Comparison of ENCODE assay signal across 1 cellular context in genomic region chr13:49645451-49645850, GRCh38.
TF ChIP-seq lines count a peak whose summit lies in the region.

No MANE protein-coding gene starts in this region.

TF ChIP-seq in HepG2, 621 proteins besides CTCF, POLR2A, EP300 and RAD21 (continues in another document):
- TF ChIP-seq ATF1 (CRISPR knock-in tag; IDR thresholded peaks at IDR 0.05) (no peak), NFYC (CRISPR knock-in tag; IDR thresholded peaks at IDR 0.05) (no peak), SRF (IDR thresholded peaks at IDR 0.05; ENCODE audit: low read depth, low read length) (no peak), ZNF724P (CRISPR knock-in tag; IDR thresholded peaks at IDR 0.05; ENCODE audit: borderline replicate concordance) (no peak), IRX3 (CRISPR knock-in tag; IDR thresholded peaks at IDR 0.05; ENCODE audit: borderline replicate concordance, low read depth) (no peak), TEAD2 (CRISPR knock-in tag; IDR thresholded peaks at IDR 0.05) (no peak), KLF13 (CRISPR knock-in tag; IDR thresholded peaks at IDR 0.05) (no peak), AKAP8 (CRISPR knock-in tag; IDR thresholded peaks at IDR 0.05) (no peak), JUN (CRISPR knock-in tag; IDR thresholded peaks at IDR 0.05) (no peak), ZNF703 (CRISPR knock-in tag; IDR thresholded peaks at IDR 0.05; ENCODE audit: borderline replicate concordance) (no peak), DDIT3 (CRISPR knock-in tag; IDR thresholded peaks at IDR 0.05) (no peak), FOXJ3 (CRISPR knock-in tag; IDR thresholded peaks at IDR 0.05; ENCODE audit: borderline replicate concordance) (no peak), ZBTB21 (CRISPR knock-in tag; IDR thresholded peaks at IDR 0.05) (no peak), ZNF451 (CRISPR knock-in tag; IDR thresholded peaks at IDR 0.05) (no peak), YY1 (IDR thresholded peaks at IDR 0.05; ENCODE audit: insufficient read depth, insufficient replicate concordance, low read depth, low read length) (no peak), ZBTB20 (CRISPR knock-in tag; IDR thresholded peaks at IDR 0.05; ENCODE audit: borderline replicate concordance, low read depth) (no peak), STAG1 (CRISPR knock-in tag; IDR thresholded peaks at IDR 0.05) (no peak), ARID5B (CRISPR knock-in tag; IDR thresholded peaks at IDR 0.05) (peak; percentile 44; the same call in 1 of the 2 replicates), SOX5 (CRISPR knock-in tag; IDR thresholded peaks at IDR 0.05; ENCODE audit: borderline replicate concordance) (peak; percentile 77; the same call in 1 of the 2 replicates), ZNF3 (CRISPR knock-in tag; IDR thresholded peaks at IDR 0.05) (no peak), ZNF225 (CRISPR knock-in tag; IDR thresholded peaks at IDR 0.05) (no peak), ZNF772 (CRISPR knock-in tag; IDR thresholded peaks at IDR 0.05) (no peak), ZNF687 (CRISPR knock-in tag; IDR thresholded peaks at IDR 0.05) (peak; percentile 20; the same call in 1 of the 2 replicates), HBP1 (CRISPR knock-in tag; IDR thresholded peaks at IDR 0.05; ENCODE audit: low read depth) (no peak), THAP7 (CRISPR knock-in tag; IDR thresholded peaks at IDR 0.05) (no peak), ZNF138 (CRISPR knock-in tag; IDR thresholded peaks at IDR 0.05; ENCODE audit: low read depth) (no peak), TAF15 (IDR thresholded peaks at IDR 0.05; ENCODE audit: low read depth, low read length, poor library complexity, severe bottlenecking) (no peak), MZF1 (CRISPR knock-in tag; IDR thresholded peaks at IDR 0.05; ENCODE audit: borderline replicate concordance) (no peak), SIX4 (CRISPR knock-in tag; IDR thresholded peaks at IDR 0.05) (no peak), PAWR (CRISPR knock-in tag; IDR thresholded peaks at IDR 0.05; ENCODE audit: borderline replicate concordance) (no peak), ZFP90 (CRISPR knock-in tag; IDR thresholded peaks at IDR 0.05; ENCODE audit: borderline replicate concordance) (no peak), TFE3 (CRISPR knock-in tag; IDR thresholded peaks at IDR 0.05) (0 out of 2 replicates have a peak, but pooled peaks have one; percentile 20), ZNF512B (CRISPR knock-in tag; IDR thresholded peaks at IDR 0.05; ENCODE audit: borderline replicate concordance) (no peak), MAFF (IDR thresholded peaks at IDR 0.05; ENCODE audit: low read depth, low read length) (0 out of 2 replicates have a peak, but pooled peaks have one; percentile 5), PAXIP1 (CRISPR knock-in tag; conservative IDR thresholded peaks at IDR 0.05) (0 out of 2 replicates have a peak, but pooled peaks have one; percentile 20), ZNF251 (CRISPR knock-in tag; IDR thresholded peaks at IDR 0.05) (no peak), SRY (CRISPR knock-in tag; IDR thresholded peaks at IDR 0.05) (no peak), ETV5 (CRISPR knock-in tag; IDR thresholded peaks at IDR 0.05; ENCODE audit: borderline replicate concordance) (peak; percentile 75; the same call in 1 of the 2 replicates), FOXK2 (IDR thresholded peaks at IDR 0.05) (no peak), HOXD1 (CRISPR knock-in tag; IDR thresholded peaks at IDR 0.05) (no peak), TRIM24 (CRISPR knock-in tag; IDR thresholded peaks at IDR 0.05) (no peak), MED1 (CRISPR knock-in tag; IDR thresholded peaks at IDR 0.05) (peak; percentile 60), GABPA (IDR thresholded peaks at IDR 0.05; ENCODE audit: low read depth, low read length) (no peak), GABPA (CRISPR knock-in tag; IDR thresholded peaks at IDR 0.05; ENCODE audit: low read depth) (0 out of 2 replicates have a peak, but pooled peaks have one; percentile 33), NCOA2 (CRISPR knock-in tag; IDR thresholded peaks at IDR 0.05) (0 out of 2 replicates have a peak, but pooled peaks have one; percentile 19), FIP1L1 (IDR thresholded peaks at IDR 0.05; ENCODE audit: borderline replicate concordance, insufficient read depth, low read depth, low read length) (no peak), ZNF746 (CRISPR knock-in tag; IDR thresholded peaks at IDR 0.05) (no peak)
